Comparison of ENCODE assay signal across 11 cellular contexts in genomic region chr4:76733380-76733779, GRCh38.
A peak's percentile ranks its signal among the peaks of the same experiment; 100 is the strongest.
DNase-seq lines count a peak whose midpoint lies in the region; ATAC-seq and TF ChIP-seq lines count a peak whose summit lies in the region.
"Had no signal": no experiment of that assay in that cellular context is flagged by ENCODE, and none has a peak within 500 bp of the region (broad histone marks: within the 10 kb centered on the region; RNA-seq: fewer than 3 reads in every experiment).

No MANE protein-coding gene starts in this region.

- H3K4me1 ChIP-seq in Loucy (ENCODE audit: insufficient read depth, low read length, poor library complexity, severe bottlenecking), result peaks cover 19% of the 10 kb centered on the region
- no peaks in the 10 kb centered on the region for H3K4me1 ChIP-seq in colonic mucosa

- 0 out of 2 replicates have a peak overlapping the region, but pooled peaks have one; percentile 7 for H2AFZ ChIP-seq in Loucy (ENCODE audit: low read length)

- H4K20me1 ChIP-seq in Loucy (ENCODE audit: insufficient read depth, low read length, poor library complexity, severe bottlenecking), result no peaks in the 10 kb centered on the region

- H3K27ac ChIP-seq in colonic mucosa, result no peak overlapping the region
- H3K27ac ChIP-seq: SK-N-MC, uterus had no signal

- H3K9ac ChIP-seq in Loucy (ENCODE audit: low read depth, low read length, poor library complexity, severe bottlenecking) (no peak overlapping the region), colonic mucosa (ENCODE audit: low read depth in 2 of 2, low read length in 2 of 2) (peak overlapping the region in 1 of 2 donors; percentile 23)

- intact Hi-C loops in left colon (cut with DNase I, micrococcal nuclease), result no loop called here
- intact Hi-C loops in colonic mucosa (cut with DNase I), result no loop called here

- no peak overlapping the region for H3K4me2 ChIP-seq in Loucy (ENCODE audit: low read depth, low read length, poor library complexity, severe bottlenecking)

- H3K79me2 ChIP-seq in Loucy (ENCODE audit: insufficient read depth, low read length), result no peaks in the 10 kb centered on the region

- in situ Hi-C loops in G401 (cut with HindIII; ENCODE audit: low sequenced_read_pairs), result no loop called here
- in situ Hi-C loops in SK-MEL-5 (cut with HindIII; ENCODE audit: low pct_unique_long_range_greater_than_20kb, low sequenced_read_pairs), result no loop called here

- H3F3A ChIP-seq in Loucy (ENCODE audit: low read depth), result no peaks in the 10 kb centered on the region

- H3K36me3 ChIP-seq in Loucy (ENCODE audit: insufficient read depth, low read length) (no peaks in the 10 kb centered on the region), colonic mucosa (no peaks in the 10 kb centered on the region)
- H3K36me3 ChIP-seq: uterus had no signal

- H3K9me3 ChIP-seq in Loucy (ENCODE audit: insufficient read depth, low read depth, low read length), result no peaks in the 10 kb centered on the region
- no peaks in the 10 kb centered on the region for H3K9me3 ChIP-seq in colonic mucosa
- H3K9me3 ChIP-seq: uterus had no signal

- H3K9me2 ChIP-seq in Loucy (replicated peaks; ENCODE audit: low read depth, low read length), result no peaks in the 10 kb centered on the region

- H3K27me3 ChIP-seq in Loucy (ENCODE audit: insufficient read depth, low read length, poor library complexity, severe bottlenecking), result no peaks in the 10 kb centered on the region
- H3K27me3 ChIP-seq in colonic mucosa, result no peaks in the 10 kb centered on the region
- H3K27me3 ChIP-seq: uterus had no signal

- ATAC-seq in left colon, result peak; percentile 88

- H3K4me3 ChIP-seq in Loucy (ENCODE audit: low read length, poor library complexity, severe bottlenecking) (no peak overlapping the region), colonic mucosa (no peak overlapping the region)
- H3K4me3 ChIP-seq: SK-N-MC, uterus had no signal

- DNase-seq in G401 (ENCODE audit: low spot score), result peak; percentile 85
- peak; percentile 30 for DNase-seq in SK-MEL-5 (ENCODE audit: low read depth, low spot score)
- DNase-seq in left colon, result peak in 1 of 2 donors; percentile 40
- DNase-seq in DMS53 treated with DMSO at 0.1 percent for 48 hours (lab: John Stamatoyannopoulos, UW; ENCODE audit: unreplicated experiment), result no peak
- DNase-seq in colonic mucosa, result no peak
- no peak for DNase-seq in GM19240 (ENCODE audit: insufficient read length, low spot score)
- DNase-seq in SHP77 (lab: John Stamatoyannopoulos, UW), result no peak
- DNase-seq: stimulated activated CD4-positive, alpha-beta T cell treated with anti-CD3 and anti-CD28 coated beads, Interleukin-2, amount 100 ng/mL, for 48 hours; uterus had no signal

- TF ChIP-seq CTCF in Loucy (conservative IDR thresholded peaks at IDR 0.05; ENCODE audit: low read length), result peak; percentile 61
- no peak for TF ChIP-seq CTCF in colonic mucosa (IDR thresholded peaks at IDR 0.05)

Comparison
In these comparisons a context has a peak if more than half of its experiments do, and no peak if none do; other contexts are left out.
1. DNase-seq: peak in G401 (single experiment) and SK-MEL-5 (single experiment); none in DMS53 treated with DMSO at 0.1 percent for 48 hours (single experiment), colonic mucosa (single experiment), GM19240 (single experiment) and SHP77 (0 of 2).